35 cellular contexts compared by ENCODE assay signal in genomic region chr3:65896321-65896720, GRCh38.
"Had no signal": no experiment of that assay in that cellular context is flagged by ENCODE, and none has a peak within 500 bp of the region (broad histone marks: within the 10 kb centered on the region; RNA-seq: fewer than 3 reads in every experiment).

No MANE protein-coding gene starts in this region.

- H3K4me1 ChIP-seq: breast epithelium had no signal

- H3K36me3 ChIP-seq: adrenal gland, brain microvascular endothelial cell, breast epithelium had no signal

- H3K36me3 Mint-ChIP-seq: activated CD4-positive, alpha-beta memory T cell treated with anti-CD3 and anti-CD28 coated beads for 36 hours; activated naive CD4-positive, alpha-beta T cell treated with anti-CD3 and anti-CD28 coated beads, Interleukin-2, amount 50 U/mL, for 72 hours; activated naive CD8-positive, alpha-beta T cell treated with anti-CD3 and anti-CD28 coated beads for 36 hours had no signal

- H3K27me3 ChIP-seq: adrenal gland, body of pancreas, brain microvascular endothelial cell, breast epithelium had no signal

- H3K9me3 ChIP-seq: adrenal gland, body of pancreas, breast epithelium had no signal

- H3K27ac ChIP-seq: adrenal gland, brain microvascular endothelial cell, breast epithelium, VCaP had no signal

- H3K4me3 ChIP-seq: adrenal gland, body of pancreas, breast epithelium had no signal

- ATAC-seq: activated CD8-positive, alpha-beta T cell treated with anti-CD3 and anti-CD28 coated beads for 36 hours; activated naive CD4-positive, alpha-beta T cell treated with anti-CD3 and anti-CD28 coated beads, Interleukin-2, amount 50 U/mL, for 72 hours; activated T-cell treated with anti-CD3 and anti-CD28 coated beads, Interleukin-2, amount 50 U/mL, for 4 hours; activated T-cell treated with anti-CD3 and anti-CD28 coated beads, Interleukin-2, amount 50 U/mL, for 72 hours; activated T-helper 17 cell treated with anti-CD3 and anti-CD28 coated beads, Interleukin-2, amount 50 U/mL, for 72 hours; body of pancreas had no signal

- H3K4me1 Mint-ChIP-seq: activated B cell treated with CpG ODN at 0.5 μM for 24 hours; activated CD4-positive, alpha-beta T cell treated with anti-CD3 and anti-CD28 coated beads, Interleukin-2, amount 10 ng/mL, durations not matched to agents 24 days and 14 days; activated naive CD8-positive, alpha-beta T cell treated with anti-CD3 and anti-CD28 coated beads for 36 hours; activated T-helper 17 cell treated with anti-CD3 and anti-CD28 coated beads, Interleukin-2, amount 50 U/mL, for 72 hours had no signal

- H3K9me3 Mint-ChIP-seq: activated B cell treated with CpG ODN at 0.5 μM for 24 hours; activated CD4-positive, alpha-beta memory T cell treated with anti-CD3 and anti-CD28 coated beads for 36 hours; activated CD4-positive, alpha-beta T cell treated with anti-CD3 and anti-CD28 coated beads, Interleukin-2, amount 10 ng/mL, durations not matched to agents 24 days and 14 days; activated CD8-positive, alpha-beta T cell treated with anti-CD3 and anti-CD28 coated beads for 36 hours; activated naive CD4-positive, alpha-beta T cell treated with anti-CD3 and anti-CD28 coated beads for 36 hours; activated naive CD4-positive, alpha-beta T cell treated with anti-CD3 and anti-CD28 coated beads, Interleukin-2, amount 50 U/mL, for 72 hours; activated naive CD8-positive, alpha-beta T cell treated with anti-CD3 and anti-CD28 coated beads for 36 hours; activated T-cell treated with anti-CD3 and anti-CD28 coated beads, Interleukin-2, amount 50 U/mL, for 4 hours; activated T-helper 1 cell treated with anti-CD3 and anti-CD28 coated beads, Interleukin-12 subunit alpha, Interleukin-12 subunit beta, Interleukin-2, Interleukin-4 antibody, amounts not matched to agents 30 ng/mL and 10 ng/mL and 1 ng/mL, durations not matched to agents 14 hours and 24 hours and 36 hours; activated T-helper 17 cell treated with anti-CD3 and anti-CD28 coated beads, Interleukin-2, amount 50 U/mL, for 72 hours; T-helper 1 cell treated with Interleukin-12 subunit alpha and Interleukin-12 subunit beta and Interleukin-4 antibody, amounts not matched to agents 30 μg/mL and 1 μg/mL, for 36 hours; T-helper 2 cell treated with Interferon-gamma antibody and Interleukin-4, amounts not matched to agents 5 μg/mL and 100 μg/mL, for 36 hours had no signal

- H3K4me3 Mint-ChIP-seq: activated B cell treated with CpG ODN at 0.5 μM for 24 hours; activated CD4-positive, alpha-beta memory T cell treated with anti-CD3 and anti-CD28 coated beads for 36 hours; activated CD4-positive, alpha-beta T cell treated with anti-CD3 and anti-CD28 coated beads, Interleukin-2, amount 10 ng/mL, durations not matched to agents 24 days and 14 days; activated CD8-positive, alpha-beta T cell treated with anti-CD3 and anti-CD28 coated beads for 36 hours; activated naive CD4-positive, alpha-beta T cell treated with anti-CD3 and anti-CD28 coated beads for 36 hours; activated naive CD8-positive, alpha-beta T cell treated with anti-CD3 and anti-CD28 coated beads for 36 hours; activated T-cell treated with anti-CD3 and anti-CD28 coated beads, Interleukin-2, amount 50 U/mL, for 4 hours; activated T-cell treated with anti-CD3 and anti-CD28 coated beads, Interleukin-2, amount 50 U/mL, for 72 hours; activated T-helper 1 cell treated with anti-CD3 and anti-CD28 coated beads, Interleukin-12 subunit alpha, Interleukin-12 subunit beta, Interleukin-2, Interleukin-4 antibody, amounts not matched to agents 30 ng/mL and 10 ng/mL and 1 ng/mL, durations not matched to agents 14 hours and 24 hours and 36 hours; activated T-helper 17 cell treated with anti-CD3 and anti-CD28 coated beads, Interleukin-2, amount 50 U/mL, for 72 hours; T-helper 1 cell treated with Interleukin-12 subunit alpha and Interleukin-12 subunit beta and Interleukin-4 antibody, amounts not matched to agents 30 μg/mL and 1 μg/mL, for 36 hours; T-helper 2 cell treated with Interferon-gamma antibody and Interleukin-4, amounts not matched to agents 5 μg/mL and 100 μg/mL, for 36 hours had no signal

- H3K27me3 Mint-ChIP-seq: activated B cell treated with CpG ODN at 0.5 μM for 24 hours; activated CD4-positive, alpha-beta memory T cell treated with anti-CD3 and anti-CD28 coated beads for 36 hours; activated CD4-positive, alpha-beta T cell treated with anti-CD3 and anti-CD28 coated beads, Interleukin-2, amount 10 ng/mL, durations not matched to agents 24 days and 14 days; activated CD8-positive, alpha-beta T cell treated with anti-CD3 and anti-CD28 coated beads for 36 hours; activated naive CD8-positive, alpha-beta T cell treated with anti-CD3 and anti-CD28 coated beads for 36 hours; activated T-helper 17 cell treated with anti-CD3 and anti-CD28 coated beads, Interleukin-2, amount 50 U/mL, for 72 hours had no signal

- H3K27ac Mint-ChIP-seq: activated B cell treated with CpG ODN at 0.5 μM for 24 hours; activated CD4-positive, alpha-beta memory T cell treated with anti-CD3 and anti-CD28 coated beads for 36 hours; activated CD4-positive, alpha-beta T cell treated with anti-CD3 and anti-CD28 coated beads, Interleukin-2, amount 10 ng/mL, durations not matched to agents 24 days and 14 days; activated CD8-positive, alpha-beta T cell treated with anti-CD3 and anti-CD28 coated beads for 36 hours; activated naive CD4-positive, alpha-beta T cell treated with anti-CD3 and anti-CD28 coated beads for 36 hours; activated naive CD4-positive, alpha-beta T cell treated with anti-CD3 and anti-CD28 coated beads, Interleukin-2, amount 50 U/mL, for 72 hours; activated naive CD8-positive, alpha-beta T cell treated with anti-CD3 and anti-CD28 coated beads for 36 hours; activated T-cell treated with anti-CD3 and anti-CD28 coated beads, Interleukin-2, amount 50 U/mL, for 72 hours; activated T-helper 1 cell treated with anti-CD3 and anti-CD28 coated beads, Interleukin-12 subunit alpha, Interleukin-12 subunit beta, Interleukin-2, Interleukin-4 antibody, amounts not matched to agents 30 ng/mL and 10 ng/mL and 1 ng/mL, durations not matched to agents 14 hours and 24 hours and 36 hours; activated T-helper 17 cell treated with anti-CD3 and anti-CD28 coated beads, Interleukin-2, amount 50 U/mL, for 72 hours; T-helper 1 cell treated with Interleukin-12 subunit alpha and Interleukin-12 subunit beta and Interleukin-4 antibody, amounts not matched to agents 30 μg/mL and 1 μg/mL, for 36 hours; T-helper 2 cell treated with Interferon-gamma antibody and Interleukin-4, amounts not matched to agents 5 μg/mL and 100 μg/mL, for 36 hours had no signal

- DNase-seq: activated B cell treated with CpG ODN at 0.5 μM for 24 hours; activated CD4-positive, alpha-beta memory T cell treated with anti-CD3 and anti-CD28 coated beads for 36 hours; activated CD4-positive, alpha-beta T cell treated with anti-CD3 and anti-CD28 coated beads for 4 hours; activated CD4-positive, alpha-beta T cell treated with anti-CD3 and anti-CD28 coated beads, Interleukin-2, amount 10 ng/mL, durations not matched to agents 24 days and 14 days; activated CD4-positive, alpha-beta T cell treated with anti-CD3 and anti-CD28 coated beads, Interleukin-2, amount 50 U/mL, for 1 hour; activated CD4-positive, alpha-beta T cell treated with anti-CD3 and anti-CD28 coated beads, Interleukin-2, amount 50 U/mL, for 4 hours; activated CD4-positive, CD25-positive, alpha-beta regulatory T cell treated with anti-CD3 and anti-CD28 coated beads, Interleukin-2, amount 50 U/mL, for 72 hours; activated CD8-positive, alpha-beta memory T cell treated with anti-CD3 and anti-CD28 coated beads, Interleukin-2, amount 50 U/mL, for 4 hours; activated CD8-positive, alpha-beta T cell treated with anti-CD3 and anti-CD28 coated beads for 36 hours; activated effector memory CD4-positive, alpha-beta T cell treated with anti-CD3 and anti-CD28 coated beads, Interleukin-2, amount 50 U/mL, for 16 hours; activated gamma-delta T cell treated with Interleukin-2 at 50 U/mL for 16 hours; activated naive CD4-positive, alpha-beta T cell; activated naive CD4-positive, alpha-beta T cell treated with anti-CD3 and anti-CD28 coated beads for 36 hours; activated naive CD4-positive, alpha-beta T cell treated with anti-CD3 and anti-CD28 coated beads, Interleukin-2, amount 50 U/mL, for 16 hours; activated naive CD8-positive, alpha-beta T cell treated with anti-CD3 and anti-CD28 coated beads for 36 hours; activated T-cell treated with anti-CD3 and anti-CD28 coated beads for 4 hours; activated T-cell treated with anti-CD3 and anti-CD28 coated beads, Interleukin-2, amount 50 U/mL, for 1 hour; activated T-cell treated with anti-CD3 and anti-CD28 coated beads, Interleukin-2, amount 50 U/mL, for 4 hours; activated T-cell treated with anti-CD3 and anti-CD28 coated beads, Interleukin-2, amount 50 U/mL, for 72 hours; amniotic stem cell; aorta; body of pancreas; brain microvascular endothelial cell; central memory CD4-positive, alpha-beta T cell; T-helper 1 cell; T-helper 2 cell; T-helper 9 cell had no signal
